In the genomic region with DNA sequence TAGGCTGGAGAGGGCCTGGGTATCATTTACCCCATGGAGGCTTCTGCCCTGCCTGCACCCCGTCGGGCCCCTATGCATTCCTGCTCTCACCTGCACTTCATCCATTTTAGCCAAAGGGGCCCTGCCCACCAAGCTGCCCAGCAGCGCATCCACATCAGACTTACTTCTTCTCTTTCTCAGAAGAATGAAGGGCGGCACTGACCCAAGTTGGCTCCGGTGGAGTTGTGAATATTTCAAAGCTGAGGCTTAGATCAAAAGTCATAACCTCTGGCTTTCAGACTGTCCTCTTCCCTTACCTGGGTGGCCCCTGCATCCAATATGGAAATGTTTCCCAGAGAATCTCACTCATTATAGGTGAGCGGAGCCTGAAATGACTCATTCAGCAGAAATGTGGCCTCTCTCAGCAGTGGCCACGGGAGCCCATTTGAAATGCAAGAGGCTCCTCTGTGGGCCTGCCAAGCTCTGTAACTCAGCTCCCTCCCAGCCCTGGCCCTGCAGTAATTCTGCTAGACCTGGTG, we compare ENCODE assay signal across 13 cellular contexts.
DNase-seq lines count a peak whose midpoint lies in the region; ATAC-seq and TF ChIP-seq lines count a peak whose summit lies in the region.
"Had no signal": no experiment of that assay in that cellular context is flagged by ENCODE, and none has a peak within 500 bp of the region (broad histone marks: within the 10 kb centered on the region; RNA-seq: fewer than 3 reads in every experiment).

No MANE protein-coding gene starts in this region.

- H4K91ac ChIP-seq in trophoblast cell (ENCODE audit: low read depth, low read length), result no peak overlapping the region

- no peak overlapping the region for H2BK5ac ChIP-seq in trophoblast cell (ENCODE audit: low read depth, low read length, poor library complexity)

- TF ChIP-seq CTCF in foreskin keratinocyte (conservative IDR thresholded peaks at IDR 0.05), result no peak
- TF ChIP-seq CTCF in left ventricle myocardium inferior (IDR thresholded peaks at IDR 0.05; ENCODE audit: borderline replicate concordance), result no peak
- TF ChIP-seq CTCF in esophagus squamous epithelium (IDR thresholded peaks at IDR 0.05), result no peak

- H4K8ac ChIP-seq in trophoblast cell (ENCODE audit: low read depth, low read length), result no peak overlapping the region

- in situ Hi-C loops in GM23248 (cut with MboI), result no loop called here

- H3K79me1 ChIP-seq in trophoblast cell (ENCODE audit: low read length), result no peaks in the 10 kb centered on the region

- H3K4me1 ChIP-seq in GM23248 (ENCODE audit: insufficient read depth) (no peaks in the 10 kb centered on the region), NT2/D1 (ENCODE audit: insufficient read depth, insufficient read length) (peaks cover 7% of the 10 kb centered on the region), foreskin keratinocyte (peaks cover 8% of the 10 kb centered on the region), trophoblast cell (ENCODE audit: control insufficient read depth in 1 of 2, insufficient read depth in 2 of 2, low read length in 2 of 2) (peaks cover 8 to 10% of the 10 kb centered on the region in 2 experiments), left ventricle myocardium inferior (peaks cover 19% of the 10 kb centered on the region), esophagus squamous epithelium (peaks cover 0 to 19% (median 5%) of the 10 kb centered on the region in 3 donors)

- H2AFZ ChIP-seq in GM23248 (no peak overlapping the region), trophoblast cell (ENCODE audit: insufficient read depth, low read length, poor library complexity) (no peak overlapping the region)
- H2AFZ ChIP-seq: PC-9 had no signal

- H3K27me3 ChIP-seq in GM23248 (replicated peaks; ENCODE audit: insufficient read depth) (no peaks in the 10 kb centered on the region), NT2/D1 (ENCODE audit: insufficient read depth, insufficient read length) (no peaks in the 10 kb centered on the region), foreskin keratinocyte (no peaks in the 10 kb centered on the region), trophoblast cell (ENCODE audit: insufficient read depth, low read length) (no peaks in the 10 kb centered on the region), left ventricle myocardium inferior (ENCODE audit: low read depth) (no peaks in the 10 kb centered on the region), esophagus squamous epithelium (no peaks in the 10 kb centered on the region)

- H3K36me3 ChIP-seq in GM23248 (ENCODE audit: low read depth), result no peaks in the 10 kb centered on the region
- H3K36me3 ChIP-seq in NT2/D1 (ENCODE audit: insufficient read depth, insufficient read length, low read length), result no peaks in the 10 kb centered on the region
- H3K36me3 ChIP-seq in trophoblast cell (ENCODE audit: control insufficient read depth in 1 of 2, insufficient read depth in 2 of 2, low read length in 2 of 2), result no peaks in the 10 kb centered on the region
- H3K36me3 ChIP-seq in left ventricle myocardium inferior, result no peaks in the 10 kb centered on the region
- no peaks in the 10 kb centered on the region for H3K36me3 ChIP-seq in esophagus squamous epithelium

- H3K14ac ChIP-seq in trophoblast cell (ENCODE audit: low read length), result no peak overlapping the region

- H2AK5ac ChIP-seq in trophoblast cell (ENCODE audit: low read length), result no peak overlapping the region

- H3K4me3 ChIP-seq in GM23248 (no peak overlapping the region), NT2/D1 (ENCODE audit: insufficient read length, low read depth) (peak overlapping the region; percentile 3), trophoblast cell (ENCODE audit: low read depth, low read length) (no peak overlapping the region), left ventricle myocardium inferior (no peak overlapping the region), esophagus squamous epithelium (no peak overlapping the region)
- H3K4me3 ChIP-seq: PC-9 had no signal

- intact Hi-C loops in left ventricle myocardium inferior (cut with micrococcal nuclease) (no loop called here), esophagus squamous epithelium (cut with DNase I) (no loop called here)

- H3K27ac ChIP-seq in GM23248, result no peak overlapping the region
- no peak overlapping the region for H3K27ac ChIP-seq in foreskin keratinocyte
- peak overlapping the region; percentile 10 for H3K27ac ChIP-seq in trophoblast cell (ENCODE audit: low read depth, low read length)
- no peak overlapping the region for H3K27ac ChIP-seq in left ventricle myocardium inferior (replicated peaks)
- no peak overlapping the region for H3K27ac ChIP-seq in esophagus squamous epithelium
- H3K27ac ChIP-seq: PC-9 had no signal

- H3K79me2 ChIP-seq in GM23248 (ENCODE audit: insufficient read depth) (no peaks in the 10 kb centered on the region), trophoblast cell (ENCODE audit: control insufficient read depth, insufficient read depth, low read length, poor library complexity) (no peaks in the 10 kb centered on the region)

- no peak overlapping the region for H3K23ac ChIP-seq in trophoblast cell (ENCODE audit: low read length)

- H2BK120ac ChIP-seq in trophoblast cell (ENCODE audit: insufficient read depth, low read length, poor library complexity), result no peak overlapping the region

- no peaks in the 10 kb centered on the region for H3K9me2 ChIP-seq in GM23248 (ENCODE audit: insufficient read depth)

- no peak overlapping the region for H3K9ac ChIP-seq in GM23248
- peak overlapping the region; percentile 53 for H3K9ac ChIP-seq in NT2/D1 (ENCODE audit: insufficient read length, low read depth)
- H3K9ac ChIP-seq in trophoblast cell (ENCODE audit: low read length), result no peak overlapping the region

- no peak overlapping the region for H3K18ac ChIP-seq in trophoblast cell (ENCODE audit: low read length)

- TF ChIP-seq POLR2A in esophagus squamous epithelium (IDR thresholded peaks at IDR 0.05), result no peak

- WGBS in GM23248 (ENCODE audit: low coverage in 1 of 2, low lambda C conversion rate in 2 of 2, missing lambda C conversion rate in 2 of 2), 2 experiments, result 85% methylated on average over 7 of the region's 7 CpGs
- WGBS in trophoblast cell (ENCODE audit: extremely low coverage, insufficient coverage, insufficient read length), result no CpG with 5 or more reads among the region's 7 CpGs
- 82 to 87% methylated on average over 5 to 7 of the region's 7 CpGs for WGBS in esophagus squamous epithelium, 2 donors

- no peak overlapping the region for H2BK12ac ChIP-seq in trophoblast cell (ENCODE audit: low read length)

- H3K4me2 ChIP-seq in GM23248 (ENCODE audit: unreplicated experiment) (no peak overlapping the region), trophoblast cell (ENCODE audit: low read length) (no peak overlapping the region)
- H3K4me2 ChIP-seq: PC-9 had no signal

- ATAC-seq in foreskin keratinocyte, result peak; percentile 78
- ATAC-seq: left lobe of liver had no signal

- no peak overlapping the region for H3K4ac ChIP-seq in trophoblast cell (ENCODE audit: low read depth, low read length)

- H3F3A ChIP-seq in GM23248 (ENCODE audit: insufficient read depth), result no peaks in the 10 kb centered on the region

- DNase-seq in GM23248 (peak; percentile 14), NT2/D1 (ENCODE audit: low read depth, low spot score) (peak; percentile 77), foreskin keratinocyte (peak in 1 of 2 donors; percentile 53), trophoblast cell (peak; percentile 17 to 60), epidermal melanocyte (ENCODE audit: insufficient read length, low spot score) (no peak), left ventricle myocardium inferior (no peak), esophagus squamous epithelium (lab: John Stamatoyannopoulos, UW) (no peak)
- DNase-seq: CD4-positive, CD25-positive, alpha-beta regulatory T cell; dermis blood vessel endothelial cell; NCI-H1436; NCI-H446 treated with DMSO at 0.1 percent for 48 hours had no signal

- no peaks in the 10 kb centered on the region for H3K9me3 ChIP-seq in GM23248 (ENCODE audit: low read depth)
- no peaks in the 10 kb centered on the region for H3K9me3 ChIP-seq in NT2/D1 (ENCODE audit: insufficient read depth, low read length)
- no peaks in the 10 kb centered on the region for H3K9me3 ChIP-seq in trophoblast cell (ENCODE audit: insufficient read depth, low read depth, low read length)
- no peaks in the 10 kb centered on the region for H3K9me3 ChIP-seq in left ventricle myocardium inferior (replicated peaks)
- H3K9me3 ChIP-seq in esophagus squamous epithelium, result no peaks in the 10 kb centered on the region

- H4K12ac ChIP-seq in trophoblast cell (ENCODE audit: low read depth, low read length), result no peak overlapping the region

- H4K20me1 ChIP-seq in GM23248 (ENCODE audit: insufficient read depth), result no peaks in the 10 kb centered on the region

Comparison
In these comparisons a context has a peak if more than half of its experiments do, and no peak if none do; other contexts are left out.
1. DNase-seq: peak in GM23248 (single experiment), NT2/D1 (single experiment) and trophoblast cell (2 of 2); none in epidermal melanocyte (single experiment), left ventricle myocardium inferior (single experiment) and esophagus squamous epithelium (single experiment).